ENCODE assay signal across 8 cellular contexts in the genomic region with DNA sequence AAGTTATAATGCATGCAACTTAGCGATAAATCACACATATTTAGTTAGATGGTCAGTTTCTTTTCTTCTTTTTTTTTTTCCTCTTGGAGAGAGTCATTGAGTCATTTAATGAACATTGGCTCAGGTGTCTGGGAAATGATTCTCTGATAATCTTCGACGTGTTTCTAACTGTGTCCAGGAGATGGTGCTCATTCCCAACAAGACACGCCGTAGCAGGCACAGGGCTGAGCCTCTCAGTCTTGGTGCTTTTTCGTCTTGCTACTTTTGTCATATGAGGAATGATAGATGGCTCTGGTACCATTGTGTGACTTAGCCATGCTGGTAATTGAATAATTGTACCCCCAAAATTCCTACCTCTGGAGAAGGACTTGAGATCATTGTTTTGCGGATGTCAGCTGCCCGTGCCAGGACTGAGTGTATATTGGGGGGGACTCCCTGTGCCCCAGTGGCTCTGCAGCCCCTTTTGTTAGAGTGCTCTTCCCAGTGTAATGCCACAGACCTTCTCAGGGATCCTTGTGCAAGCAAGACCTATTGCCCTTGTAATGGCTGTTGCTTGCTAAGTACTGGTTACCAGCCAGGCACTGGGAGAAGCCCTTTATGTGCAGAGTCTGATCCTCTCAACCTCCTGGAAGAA.
DNase-seq lines count a peak whose midpoint lies in the region; TF ChIP-seq lines count a peak whose summit lies in the region.

No MANE protein-coding gene starts in this region.

- no peaks in the 10 kb centered on the region for H3K36me3 Mint-ChIP-seq in neural crest cell (ENCODE audit: low read depth)

- H3K9me3 Mint-ChIP-seq in neural crest cell, result no peaks in the 10 kb centered on the region

- peak; percentile 58 for TF ChIP-seq CTCF in fibroblast of pulmonary artery (IDR thresholded peaks at IDR 0.05; ENCODE audit: low read length, missing control alignments)
- peak; percentile 88 for TF ChIP-seq CTCF in neural crest cell (conservative IDR thresholded peaks at IDR 0.05)

- peak; percentile 2 to 4 for DNase-seq in stimulated activated CD4-positive, alpha-beta T cell treated with anti-CD3 and anti-CD28 coated beads, Interleukin-15, amount 100 ng/mL, for 48 hours (ENCODE audit: low read depth in 2 of 2)
- no peak for DNase-seq in stimulated activated CD4-positive, alpha-beta T cell treated with anti-CD3 and anti-CD28 coated beads, Interleukin-1b, Interleukin-23, amount 100 ng/mL, for 48 hours
- peak; percentile 60 to 70 for DNase-seq in HAP-1 (ENCODE audit: low spot score in 2 of 2)
- peak; percentile 16 for DNase-seq in MG63
- peak; percentile 63 for DNase-seq in SK-N-DZ (ENCODE audit: low spot score)
- peak; percentile 60 for DNase-seq in fibroblast of pulmonary artery (ENCODE audit: low read depth)
- DNase-seq in neural crest cell (ENCODE audit: low read depth, low spot score), result peak; percentile 54
- DNase-seq in mucosa of gallbladder (ENCODE audit: low spot score), result no peak

- H3K4me1 ChIP-seq in HAP-1, result no peaks in the 10 kb centered on the region

- no peaks in the 10 kb centered on the region for H3K36me3 ChIP-seq in HAP-1 (replicated peaks)
- no peaks in the 10 kb centered on the region for H3K36me3 ChIP-seq in MG63

- H3K4me3 ChIP-seq in HAP-1 (no peak overlapping the region), MG63 (no peak overlapping the region), fibroblast of pulmonary artery (replicated peaks; ENCODE audit: low read depth, low read length) (no peak overlapping the region)

- peaks cover 5% of the 10 kb centered on the region for H3K4me1 Mint-ChIP-seq in neural crest cell

- H3K27me3 Mint-ChIP-seq in neural crest cell (ENCODE audit: low read depth), result peaks cover 8% of the 10 kb centered on the region

- H3K9me3 ChIP-seq in HAP-1 (no peaks in the 10 kb centered on the region), MG63 (no peaks in the 10 kb centered on the region)

- no peak overlapping the region for H3K4me3 Mint-ChIP-seq in neural crest cell

- H3K27me3 ChIP-seq in HAP-1 (ENCODE audit: low read depth), result peaks cover 8% of the 10 kb centered on the region; the same call in 1 of the 2 replicates
- H3K27me3 ChIP-seq in MG63, result no peaks in the 10 kb centered on the region

- in situ Hi-C loops in HAP-1 (cut with MboI; ENCODE audit: low sequenced_read_pairs), result loop anchor here (10.0 kb wide), 3 partner anchors 132 to 902 kb away; no protein-coding TSS in a partner anchor

- no peak overlapping the region for H3K27ac Mint-ChIP-seq in neural crest cell (ENCODE audit: unreplicated experiment)

Comparison
In these comparisons a context has a peak if more than half of its experiments do, and no peak if none do; other contexts are left out.
1. DNase-seq: peak in stimulated activated CD4-positive, alpha-beta T cell treated with anti-CD3 and anti-CD28 coated beads, Interleukin-15, amount 100 ng/mL, for 48 hours (2 of 2), HAP-1 (2 of 2), MG63 (single experiment), SK-N-DZ (single experiment), fibroblast of pulmonary artery (single experiment) and neural crest cell (single experiment); none in stimulated activated CD4-positive, alpha-beta T cell treated with anti-CD3 and anti-CD28 coated beads, Interleukin-1b, Interleukin-23, amount 100 ng/mL, for 48 hours (single experiment) and mucosa of gallbladder (single experiment).